Comparison of ENCODE assay signal across 16 cellular contexts in the genomic region with DNA sequence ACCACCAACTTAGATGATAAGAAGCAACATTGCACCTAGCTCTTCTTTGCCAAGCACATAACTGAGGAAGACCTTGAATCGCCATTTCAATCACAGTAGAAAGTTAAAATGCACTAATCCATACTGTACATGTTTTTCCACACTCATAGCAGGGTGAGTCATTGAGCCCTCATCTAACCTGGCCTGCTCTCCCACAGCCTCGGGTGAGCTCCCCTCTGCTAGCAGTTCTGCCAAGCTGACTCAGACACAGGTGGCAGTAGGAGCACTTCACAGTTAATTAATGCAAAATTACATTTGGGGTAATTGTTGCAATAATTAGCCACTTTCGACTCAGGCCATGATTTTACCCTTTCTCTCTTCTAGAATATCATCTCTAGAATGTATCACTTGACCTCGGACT.
DNase-seq lines count a peak whose midpoint lies in the region; ATAC-seq and TF ChIP-seq lines count a peak whose summit lies in the region.
"Had no signal": no experiment of that assay in that cellular context is flagged by ENCODE, and none has a peak within 500 bp of the region (broad histone marks: within the 10 kb centered on the region; RNA-seq: fewer than 3 reads in every experiment).

No MANE protein-coding gene starts in this region.

- H3K36me3 Mint-ChIP-seq in activated naive CD4-positive, alpha-beta T cell treated with anti-CD3 and anti-CD28 coated beads, Interleukin-2, amount 50 U/mL, for 72 hours = no peaks in the 10 kb centered on the region
- H3K36me3 Mint-ChIP-seq: memory B cell; natural killer cell treated with Interleukin-12 subunit alpha and Interleukin-12 subunit beta and Interleukin-15 and Interleukin-18, amount 100 ng/mL, for 72 hours had no signal

- no TSS peak for BruUV-seq in HCT116 (replicated peaks; lab: Mats Ljungman, UMichigan)

- DNase-seq in A172 (ENCODE audit: low spot score) (peak; percentile 56), HCT116 (ENCODE audit: low read depth, low spot score) (no peak), RPMI7951 (ENCODE audit: low read depth) (peak; percentile 17), fibroblast of lung (ENCODE audit: low read depth in 2 of 2) (peak; percentile 57 to 68), NOMO-1 treated with DMSO at 0.1 percent for 48 hours (lab: John Stamatoyannopoulos, UW; ENCODE audit: unreplicated experiment) (no peak), hepatic stellate cell (ENCODE audit: low spot score) (no peak), erythroblast (lab: John Stamatoyannopoulos, UW) (no peak)
- no peak for DNase-seq in activated naive CD4-positive, alpha-beta T cell treated with anti-CD3 and anti-CD28 coated beads, Interleukin-2, amount 50 U/mL, for 72 hours (ENCODE audit: low spot score in 2 of 2)
- DNase-seq: activated CD8-positive, alpha-beta T cell treated with anti-CD3 and anti-CD28 coated beads for 36 hours; anterior cingulate cortex; COR-L47; NCI-H2107; stimulated activated CD4-positive, alpha-beta T cell treated with anti-CD3 and anti-CD28 coated beads, Interleukin-2, amount 100 ng/mL, for 24 hours had no signal

- RAD21 ChIA-PET in HCT116 (lab: Charles Lee; ENCODE audit: low non-redundant PET in 1 of 2, low total read pairs in 2 of 2, uncharacterized antibody in 2 of 2, unreplicated experiment in 2 of 2) = no interaction called here

- H3K4me3 ChIP-seq in HCT116 (replicated peaks in 1 of 2; ENCODE audit: low read depth in 1 of 2, low read length in 2 of 2) (no peak overlapping the region), fibroblast of lung (replicated peaks in 1 of 4; ENCODE audit: control extremely low read depth in 1 of 4, insufficient read depth in 1 of 4, low read depth in 3 of 4, low read length in 4 of 4) (no peak overlapping the region)
- H3K4me3 ChIP-seq: right atrium auricular region had no signal

- no peak for TF ChIP-seq RAD21 in HCT116 (IDR thresholded peaks at IDR 0.05; ENCODE audit: low read depth)

- no peaks in the 10 kb centered on the region for H3K9me3 ChIP-seq in HCT116 (ENCODE audit: control insufficient read depth in 1 of 2, insufficient read depth in 1 of 2, low read depth in 1 of 2, low read length in 2 of 2)
- no peaks in the 10 kb centered on the region for H3K9me3 ChIP-seq in fibroblast of lung (ENCODE audit: control insufficient read depth, insufficient read depth, low read depth, low read length)
- H3K9me3 ChIP-seq: right atrium auricular region had no signal

- H3K9ac ChIP-seq in HCT116 (ENCODE audit: low read length) = no peak overlapping the region
- no peak overlapping the region for H3K9ac ChIP-seq in fibroblast of lung (ENCODE audit: insufficient read depth, low read length)

- H3K79me2 ChIP-seq in HCT116 (ENCODE audit: insufficient read depth, low read length) (no peaks in the 10 kb centered on the region), fibroblast of lung (ENCODE audit: control insufficient read depth, insufficient read depth, low read length) (no peaks in the 10 kb centered on the region)

- H2AFZ ChIP-seq in HCT116 (ENCODE audit: low read depth, low read length, poor library complexity, severe bottlenecking) = no peak overlapping the region
- no peak overlapping the region for H2AFZ ChIP-seq in fibroblast of lung (ENCODE audit: low read length)

- TF ChIP-seq CTCF in HCT116 (IDR thresholded peaks at IDR 0.05 in 2 of 3, conservative IDR thresholded peaks at IDR 0.05 in 1 of 3; ENCODE audit: borderline replicate concordance in 1 of 3, insufficient read depth in 1 of 3, low read depth in 2 of 3, low read length in 2 of 3) (no peak), fibroblast of lung (conservative IDR thresholded peaks at IDR 0.05 in 1 of 2, IDR thresholded peaks at IDR 0.05 in 1 of 2; ENCODE audit: low read depth in 1 of 2, low read length in 2 of 2) (no peak)

- CTCF ChIA-PET in HCT116 (lab: Charles Lee) = no interaction called here

- ATAC-seq in HCT116 = no peak
- ATAC-seq in activated naive CD4-positive, alpha-beta T cell treated with anti-CD3 and anti-CD28 coated beads, Interleukin-2, amount 50 U/mL, for 72 hours = no peak
- ATAC-seq: activated CD8-positive, alpha-beta T cell treated with anti-CD3 and anti-CD28 coated beads for 36 hours; natural killer cell treated with Interleukin-12 subunit alpha and Interleukin-12 subunit beta and Interleukin-15 and Interleukin-18, amount 100 ng/mL, for 72 hours had no signal

- peaks cover 0 to 6% of the 10 kb centered on the region in 2 donors for H3K9me3 Mint-ChIP-seq in activated naive CD4-positive, alpha-beta T cell treated with anti-CD3 and anti-CD28 coated beads, Interleukin-2, amount 50 U/mL, for 72 hours
- H3K9me3 Mint-ChIP-seq: memory B cell had no signal

- H3K4me2 ChIP-seq in HCT116 (ENCODE audit: low read length) = no peak overlapping the region
- H3K4me2 ChIP-seq in fibroblast of lung (ENCODE audit: extremely low read depth, insufficient read depth, low read length) = no peak overlapping the region

- H3K36me3 ChIP-seq in HCT116 (ENCODE audit: control insufficient read depth in 1 of 2, insufficient read depth in 2 of 2, low read length in 2 of 2) (no peaks in the 10 kb centered on the region), fibroblast of lung (ENCODE audit: control insufficient read depth, insufficient read depth, low read length) (no peaks in the 10 kb centered on the region)
- H3K36me3 ChIP-seq: right atrium auricular region had no signal

- no peaks in the 10 kb centered on the region for H4K20me1 ChIP-seq in HCT116 (ENCODE audit: insufficient read depth)
- H4K20me1 ChIP-seq in fibroblast of lung (ENCODE audit: control insufficient read depth, extremely low read depth, insufficient read depth, low read length) = no peaks in the 10 kb centered on the region

- no peak overlapping the region for H3K27ac ChIP-seq in HCT116 (ENCODE audit: low read depth, low read length)
- no peak overlapping the region for H3K27ac ChIP-seq in fibroblast of lung (ENCODE audit: insufficient read depth, low read length)
- H3K27ac ChIP-seq: right atrium auricular region had no signal

- H3K27me3 ChIP-seq in HCT116 (ENCODE audit: insufficient read depth, low read length) = no peaks in the 10 kb centered on the region
- no peaks in the 10 kb centered on the region for H3K27me3 ChIP-seq in fibroblast of lung (ENCODE audit: control insufficient read depth, insufficient read depth, low read length)
- H3K27me3 ChIP-seq: right atrium auricular region had no signal

- H3K4me1 ChIP-seq in HCT116 (ENCODE audit: control insufficient read depth in 1 of 2, insufficient read depth in 2 of 2, low read length in 2 of 2) = peaks cover 0 to 7% of the 10 kb centered on the region in 2 experiments; a peak in 1 of 4 replicates
- no peaks in the 10 kb centered on the region for H3K4me1 ChIP-seq in fibroblast of lung (ENCODE audit: control insufficient read depth, extremely low read depth, insufficient read depth, low read length)
- H3K4me1 ChIP-seq: right atrium auricular region had no signal

- H3K9me2 ChIP-seq in HCT116 (ENCODE audit: insufficient read depth) = no peaks in the 10 kb centered on the region

- TF ChIP-seq POLR2A in HCT116 (IDR thresholded peaks at IDR 0.05; ENCODE audit: borderline replicate concordance, extremely low read depth, insufficient read depth, insufficient read length) = no peak
- no peak for TF ChIP-seq POLR2A in erythroblast (IDR thresholded peaks at IDR 0.05; ENCODE audit: low read length)

- intact Hi-C loops in HCT116 (cut with micrococcal nuclease) = no loop called here

- H3K27ac Mint-ChIP-seq in activated naive CD4-positive, alpha-beta T cell treated with anti-CD3 and anti-CD28 coated beads, Interleukin-2, amount 50 U/mL, for 72 hours = no peak overlapping the region
- H3K27ac Mint-ChIP-seq: activated CD8-positive, alpha-beta T cell treated with anti-CD3 and anti-CD28 coated beads for 36 hours; memory B cell; natural killer cell treated with Interleukin-12 subunit alpha and Interleukin-12 subunit beta and Interleukin-15 and Interleukin-18, amount 100 ng/mL, for 72 hours had no signal

- POLR2A ChIA-PET in HCT116 (lab: Charles Lee) = no interaction called here

TF ChIP-seq in HCT116, 20 proteins besides CTCF, POLR2A, EP300 and RAD21:
- TF ChIP-seq ZNF274 (IDR thresholded peaks at IDR 0.05; ENCODE audit: low read depth, low read length) (no peak), JUND (IDR thresholded peaks at IDR 0.05) (peak; percentile 13; the same call in 1 of the 2 replicates)

Comparison
In these comparisons a context has a peak if more than half of its experiments do, and no peak if none do; other contexts are left out.
1. DNase-seq: peak in A172 (single experiment), RPMI7951 (single experiment) and fibroblast of lung (2 of 2); none in HCT116 (single experiment), NOMO-1 treated with DMSO at 0.1 percent for 48 hours (single experiment), hepatic stellate cell (single experiment), activated naive CD4-positive, alpha-beta T cell treated with anti-CD3 and anti-CD28 coated beads, Interleukin-2, amount 50 U/mL, for 72 hours (0 of 2) and erythroblast (0 of 2).